In genomic region chr10:70137135-70137534, GRCh38 we compare ENCODE assay signal across 17 cellular contexts.
"Had no signal": no experiment of that assay in that cellular context is flagged by ENCODE, and none has a peak within 500 bp of the region (broad histone marks: within the 10 kb centered on the region; RNA-seq: fewer than 3 reads in every experiment).

No MANE protein-coding gene starts in this region.

- H3K9ac ChIP-seq: parathyroid adenoma had no signal

- H3K27me3 ChIP-seq: adrenal gland, foreskin keratinocyte, suprapubic skin had no signal

- H3K27ac ChIP-seq: adrenal gland, parathyroid adenoma, SK-N-MC, suprapubic skin had no signal

- DNase-seq: activated CD4-positive, alpha-beta T cell treated with anti-CD3 and anti-CD28 coated beads for 1 hour; activated gamma-delta T cell treated with Interleukin-2 at 50 U/mL for 16 hours; dermis blood vessel endothelial cell; effector memory CD4-positive, alpha-beta T cell; foreskin keratinocyte; hippocampal formation; stimulated activated naive CD4-positive, alpha-beta T cell; trophoblast cell had no signal

- H2AFZ ChIP-seq: parathyroid adenoma had no signal

- H3K9me3 ChIP-seq: adrenal gland, suprapubic skin had no signal

- H3K4me3 Mint-ChIP-seq: activated T-helper 1 cell treated with anti-CD3 and anti-CD28 coated beads, Interleukin-12 subunit alpha, Interleukin-12 subunit beta, Interleukin-2, Interleukin-4 antibody, amounts not matched to agents 30 ng/mL and 10 ng/mL and 1 ng/mL, durations not matched to agents 14 hours and 24 hours and 36 hours; mesothelial cell of epicardium had no signal

- H3K27ac Mint-ChIP-seq: activated T-helper 1 cell treated with anti-CD3 and anti-CD28 coated beads, Interleukin-12 subunit alpha, Interleukin-12 subunit beta, Interleukin-2, Interleukin-4 antibody, amounts not matched to agents 30 ng/mL and 10 ng/mL and 1 ng/mL, durations not matched to agents 14 hours and 24 hours and 36 hours; mesothelial cell of epicardium; nephron had no signal

- H3K4me1 ChIP-seq: parathyroid adenoma had no signal

- H3K4me3 ChIP-seq: adrenal gland, lung, SK-N-MC, suprapubic skin had no signal

- H3K9me3 Mint-ChIP-seq: activated naive CD4-positive, alpha-beta T cell treated with anti-CD3 and anti-CD28 coated beads, Interleukin-2, amount 50 U/mL, for 72 hours; activated T-helper 1 cell treated with anti-CD3 and anti-CD28 coated beads, Interleukin-12 subunit alpha, Interleukin-12 subunit beta, Interleukin-2, Interleukin-4 antibody, amounts not matched to agents 30 ng/mL and 10 ng/mL and 1 ng/mL, durations not matched to agents 14 hours and 24 hours and 36 hours; mesothelial cell of epicardium; nephron had no signal
